ENCODE assay signal across 8 cellular contexts in the genomic region with DNA sequence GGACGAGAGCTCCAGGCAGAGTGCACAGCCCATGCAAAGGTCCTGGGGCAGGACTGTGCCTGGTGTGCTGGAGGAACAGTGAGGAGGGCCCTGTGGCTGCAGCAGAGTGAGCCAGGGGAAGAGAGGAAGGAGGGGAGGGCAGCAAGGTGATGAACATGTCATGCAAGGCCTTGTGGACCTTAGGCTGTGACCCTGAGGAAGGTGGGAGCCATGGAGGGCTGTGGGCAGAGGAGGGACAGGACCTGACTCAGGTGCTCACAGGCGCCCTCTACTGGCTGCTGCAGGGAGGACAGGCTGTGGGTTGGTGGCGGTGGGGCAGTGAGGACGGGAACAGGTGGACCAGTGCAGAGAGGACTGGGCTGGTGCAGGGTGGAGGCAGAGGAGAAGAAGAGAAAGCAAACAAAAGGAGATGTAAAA.
A peak's percentile ranks its signal among the peaks of the same experiment; 100 is the strongest.
DNase-seq lines count a peak whose midpoint lies in the region; ATAC-seq and TF ChIP-seq lines count a peak whose summit lies in the region.

No MANE protein-coding gene starts in this region.

- H2AFZ ChIP-seq in Loucy (ENCODE audit: low read length): no peak overlapping the region

- no peaks in the 10 kb centered on the region for H3K79me2 ChIP-seq in Loucy (ENCODE audit: insufficient read depth, low read length)

- DNase-seq in BJ (ENCODE audit: low read depth): no peak
- peak; percentile 20 for DNase-seq in activated T-helper 1 cell treated with Interleukin-2 at 50 U/mL for 16 hours (ENCODE audit: low read depth)
- peak in 1 of 2 donors; percentile 31 for DNase-seq in left colon
- DNase-seq in stimulated activated CD8-positive, alpha-beta memory T cell treated with anti-CD3 and anti-CD28 coated beads, Interleukin-7, amount 100 ng/mL, for 24 hours (ENCODE audit: low read depth): peak; percentile 35
- DNase-seq in mucosa of gallbladder (ENCODE audit: low spot score): no peak
- no peak for DNase-seq in ureter (ENCODE audit: low spot score)

- no peaks in the 10 kb centered on the region for H3K36me3 ChIP-seq in BJ (ENCODE audit: control insufficient read depth, insufficient read depth, low read length)
- H3K36me3 ChIP-seq in Loucy (ENCODE audit: insufficient read depth, low read length): no peaks in the 10 kb centered on the region

- H4K20me1 ChIP-seq in Loucy (ENCODE audit: insufficient read depth, low read length, poor library complexity, severe bottlenecking): no peaks in the 10 kb centered on the region

- CTCF ChIA-PET in BJ (lab: Yijun Ruan, JAX): interaction anchor here (1.6 to 1.8 kb wide), 2 partner anchors 13 to 16 kb away, joined by 4 read pairs; no protein-coding TSS in a partner anchor

- no peaks in the 10 kb centered on the region for H3K9me3 ChIP-seq in Loucy (ENCODE audit: insufficient read depth, low read depth, low read length)

- H3K27me3 ChIP-seq in BJ (ENCODE audit: control insufficient read depth, insufficient read depth, low read length) (no peaks in the 10 kb centered on the region), Loucy (ENCODE audit: insufficient read depth, low read length, poor library complexity, severe bottlenecking) (no peaks in the 10 kb centered on the region)

- H3K9me2 ChIP-seq in Loucy (replicated peaks; ENCODE audit: low read depth, low read length): no peaks in the 10 kb centered on the region

- H3F3A ChIP-seq in Loucy (ENCODE audit: low read depth): no peaks in the 10 kb centered on the region

- H3K4me3 ChIP-seq in BJ (ENCODE audit: low read depth, low read length) (no peak overlapping the region), Loucy (ENCODE audit: low read length, poor library complexity, severe bottlenecking) (no peak overlapping the region)

- H3K4me1 ChIP-seq in Loucy (ENCODE audit: insufficient read depth, low read length, poor library complexity, severe bottlenecking): no peaks in the 10 kb centered on the region

- H3K9ac ChIP-seq in Loucy (ENCODE audit: low read depth, low read length, poor library complexity, severe bottlenecking): no peak overlapping the region

- intact Hi-C loops in left colon (cut with DNase I, micrococcal nuclease): no loop called here

- peak; percentile 34 for ATAC-seq in left colon
- no peak for ATAC-seq in GM21447 (IDR thresholded peaks at IDR 0.05; ENCODE audit: unreplicated experiment)

- H3K4me2 ChIP-seq in Loucy (ENCODE audit: low read depth, low read length, poor library complexity, severe bottlenecking): no peak overlapping the region

- TF ChIP-seq CTCF in BJ (IDR thresholded peaks at IDR 0.05; ENCODE audit: insufficient read depth, low read depth, low read length) (peak; percentile 60), Loucy (conservative IDR thresholded peaks at IDR 0.05; ENCODE audit: low read length) (peak; percentile 73)

- POLR2A ChIA-PET in BJ (lab: Charles Lee): no interaction called here

Comparison
In these comparisons a context has a peak if more than half of its experiments do, and no peak if none do; other contexts are left out.
1. DNase-seq: peak in activated T-helper 1 cell treated with Interleukin-2 at 50 U/mL for 16 hours (single experiment) and stimulated activated CD8-positive, alpha-beta memory T cell treated with anti-CD3 and anti-CD28 coated beads, Interleukin-7, amount 100 ng/mL, for 24 hours (single experiment); none in BJ (single experiment), mucosa of gallbladder (single experiment) and ureter (single experiment).